11 cellular contexts compared by ENCODE assay signal in the genomic region with DNA sequence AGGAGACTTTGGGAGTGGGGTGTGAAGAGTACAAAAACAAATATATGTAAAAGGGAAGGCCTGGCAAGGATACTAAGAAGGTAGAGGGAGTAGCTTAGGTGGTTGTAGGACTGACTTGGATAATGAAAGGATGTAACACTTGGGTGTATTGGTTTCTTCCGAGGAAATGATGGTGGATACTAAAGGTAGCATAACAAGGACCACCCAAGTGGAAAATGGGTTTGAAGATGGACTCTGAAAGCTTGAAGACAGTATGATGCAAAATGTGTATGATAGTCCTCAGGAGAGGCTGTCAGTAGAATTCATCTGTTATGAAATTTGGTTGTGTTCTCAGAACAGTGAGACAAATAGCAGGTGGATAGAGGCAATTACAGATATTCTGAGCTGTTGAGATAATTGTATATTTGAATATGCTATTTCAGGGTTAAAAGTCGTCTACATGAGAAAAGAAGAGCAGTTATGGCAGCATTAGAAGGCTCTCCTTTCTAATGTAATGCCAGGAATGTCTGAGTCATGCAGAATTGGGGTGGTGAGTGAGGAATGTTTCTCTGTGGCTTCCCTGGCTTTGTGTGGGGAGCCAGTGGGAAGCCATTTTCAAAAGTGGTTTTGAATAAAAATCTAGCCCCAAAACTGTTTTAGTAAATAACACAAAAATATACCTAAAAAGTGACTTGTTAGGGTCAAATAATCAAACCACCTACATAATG.
A peak's percentile ranks its signal among the peaks of the same experiment; 100 is the strongest.
DNase-seq lines count a peak whose midpoint lies in the region; ATAC-seq and TF ChIP-seq lines count a peak whose summit lies in the region.
"Had no signal": no experiment of that assay in that cellular context is flagged by ENCODE, and none has a peak within 500 bp of the region (broad histone marks: within the 10 kb centered on the region; RNA-seq: fewer than 3 reads in every experiment).

No MANE protein-coding gene starts in this region.

- no peak for TF ChIP-seq CTCF in AG04449 (IDR thresholded peaks at IDR 0.05; ENCODE audit: insufficient read depth, low read length, missing control alignments)
- TF ChIP-seq CTCF in astrocyte of the spinal cord (IDR thresholded peaks at IDR 0.05; ENCODE audit: low read depth, low read length) = no peak

- DNase-seq in AG04449 (ENCODE audit: low read depth, low spot score) = peak; percentile 53
- DNase-seq in HT-29 (ENCODE audit: low spot score) = peak; percentile 71
- DNase-seq in astrocyte of the spinal cord (ENCODE audit: low read depth, low spot score) = peak; percentile 91
- DNase-seq in islet precursor cell = peak; percentile 64
- no peak for DNase-seq in NCI-H1694 treated with DMSO at 0.1 percent for 48 hours (lab: John Stamatoyannopoulos, UW)
- no peak for DNase-seq in NOMO-1 (lab: John Stamatoyannopoulos, UW; ENCODE audit: unreplicated experiment in 2 of 2)
- DNase-seq in mesenteric fat pad (ENCODE audit: low spot score) = no peak
- DNase-seq: activated CD4-positive, alpha-beta T cell treated with anti-CD3 and anti-CD28 coated beads, Interleukin-2, amount 50 U/mL, for 48 hours; caudate nucleus; CD4-positive, CD25-positive, alpha-beta regulatory T cell had no signal

- no peak for ATAC-seq in GM19324 (IDR thresholded peaks at IDR 0.05; ENCODE audit: low FRiP score, unreplicated experiment)

- in situ Hi-C loops in astrocyte of the spinal cord (cut with HindIII; ENCODE audit: low sequenced_read_pairs) = no loop called here

- H3K4me3 ChIP-seq in AG04449 (ENCODE audit: low read depth, low read length) (no peak overlapping the region), astrocyte of the spinal cord (ENCODE audit: low read depth, low read length) (no peak overlapping the region)

- CTCF ChIA-PET in AG04449 (lab: Yijun Ruan, JAX) = interaction anchor here (1.1 to 2.1 kb wide), 4 partner anchors 10 to 53 kb away, joined by 3 to 9 read pairs (median 4); no protein-coding TSS in a partner anchor

- POLR2A ChIA-PET in AG04449 (lab: Yijun Ruan, JAX) = interaction anchor here (0.6 to 0.8 kb wide), 2 partner anchors 12 to 459 kb away, joined by 3 read pairs; no protein-coding TSS in a partner anchor

Comparison
In these comparisons a context has a peak if more than half of its experiments do, and no peak if none do; other contexts are left out.
1. DNase-seq: peak in AG04449 (single experiment), HT-29 (single experiment), astrocyte of the spinal cord (single experiment) and islet precursor cell (single experiment); none in NCI-H1694 treated with DMSO at 0.1 percent for 48 hours (single experiment), NOMO-1 (0 of 2) and mesenteric fat pad (single experiment).